ENCODE assay signal across 14 cellular contexts in the genomic region with DNA sequence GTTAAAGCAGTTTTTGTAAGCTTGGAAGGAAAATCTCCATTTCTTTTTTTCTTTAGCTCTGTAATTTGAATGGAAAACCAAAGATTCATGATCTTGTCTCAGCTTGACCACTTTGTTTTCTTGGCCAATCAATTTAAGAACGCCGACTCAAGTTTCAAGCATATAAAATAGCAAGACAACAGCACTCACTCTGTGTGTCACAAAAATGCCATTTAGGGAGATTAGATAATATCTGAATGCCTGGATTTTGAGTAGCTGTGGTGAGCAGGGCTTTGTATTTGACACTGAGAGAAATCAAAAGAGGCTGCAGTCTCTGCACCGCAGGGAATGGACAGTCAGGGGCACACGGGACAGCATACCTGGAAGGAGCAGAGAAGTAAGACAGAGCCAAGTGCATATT.
DNase-seq lines count a peak whose midpoint lies in the region; ATAC-seq, FAIRE-seq and TF ChIP-seq lines count a peak whose summit lies in the region.
"Had no signal": no experiment of that assay in that cellular context is flagged by ENCODE, and none has a peak within 500 bp of the region (broad histone marks: within the 10 kb centered on the region; RNA-seq: fewer than 3 reads in every experiment).

No MANE protein-coding gene starts in this region.

- H3K4me1 ChIP-seq in H1 (replicated peaks in 1 of 4; ENCODE audit: control insufficient read depth in 3 of 4, insufficient read depth in 4 of 4, low read length in 3 of 4): no peaks in the 10 kb centered on the region
- H3K4me1 ChIP-seq: BLaER1 treated with 17β-estradiol and CSF1 and Interleukin-3, amounts not matched to agents 10 nM and 100 nM; HAP-1 had no signal

- no peaks in the 10 kb centered on the region for H3K36me3 ChIP-seq in H1 (ENCODE audit: control insufficient read depth in 2 of 4, insufficient read depth in 4 of 4, low read length in 3 of 4)
- H3K36me3 ChIP-seq: BLaER1 treated with 17β-estradiol and CSF1 and Interleukin-3, amounts not matched to agents 10 nM and 100 nM; HAP-1 had no signal

- H4K20me1 ChIP-seq in H1 (replicated peaks in 1 of 2; ENCODE audit: control insufficient read depth in 1 of 2, insufficient read depth in 2 of 2, low read length in 2 of 2): no peaks in the 10 kb centered on the region
- H4K20me1 ChIP-seq: BLaER1 treated with 17β-estradiol and CSF1 and Interleukin-3, amounts not matched to agents 10 nM and 100 nM had no signal

- H2AK5ac ChIP-seq in H1 (ENCODE audit: low read depth, low read length): no peak overlapping the region

- H4K91ac ChIP-seq in H1 (replicated peaks; ENCODE audit: insufficient read length, low read length): no peak overlapping the region

- no peaks in the 10 kb centered on the region for H3K23me2 ChIP-seq in H1 (ENCODE audit: low read depth, low read length)

- no peaks in the 10 kb centered on the region for H3K36me3 Mint-ChIP-seq in nephron progenitor cell (ENCODE audit: low read depth)
- H3K36me3 Mint-ChIP-seq: CD8-positive, alpha-beta T cell had no signal

- H3K4me3 ChIP-seq in H1 (ENCODE audit: extremely low read depth in 1 of 4, insufficient read depth in 2 of 4, low read depth in 3 of 4, low read length in 4 of 4): no peak overlapping the region
- H3K4me3 ChIP-seq: BLaER1 treated with 17β-estradiol and CSF1 and Interleukin-3, amounts not matched to agents 10 nM and 100 nM; HAP-1 had no signal

- TF ChIP-seq EP300 in H1 (IDR thresholded peaks at IDR 0.05; ENCODE audit: borderline replicate concordance in 1 of 2, low read depth in 2 of 2, low read length in 2 of 2): no peak

- no peaks in the 10 kb centered on the region for H3K9me3 Mint-ChIP-seq in nephron progenitor cell
- H3K9me3 Mint-ChIP-seq: CD8-positive, alpha-beta T cell had no signal

- H3K27ac Mint-ChIP-seq in nephron progenitor cell: peak overlapping the region; percentile 86
- H3K27ac Mint-ChIP-seq: B cell; CD8-positive, alpha-beta T cell had no signal

- H3K56ac ChIP-seq in H1 (replicated peaks; ENCODE audit: insufficient read length, low read depth, low read length): no peak overlapping the region

- no peak for FAIRE-seq in H1 (lab: Jason Lieb, UNC)

- no peaks in the 10 kb centered on the region for H3K79me1 ChIP-seq in H1 (ENCODE audit: low read depth, low read length)

- POLR2A ChIA-PET in H1 (lab: Charles Lee; ENCODE audit: partially characterized antibody): no interaction called here

- H3K4ac ChIP-seq in H1 (replicated peaks; ENCODE audit: insufficient read length, low read depth, low read length): no peak overlapping the region

- H4K8ac ChIP-seq in H1 (ENCODE audit: extremely low read depth, insufficient read depth, low read length): no peak overlapping the region

- TF ChIP-seq CTCF in H1 (IDR thresholded peaks at IDR 0.05; ENCODE audit: control extremely low read depth in 1 of 3, insufficient read depth in 1 of 3, low read depth in 1 of 3, low read length in 3 of 3) (no peak), nephron progenitor cell (IDR thresholded peaks at IDR 0.05) (no peak)

- peaks cover 2% of the 10 kb centered on the region for H3K27me3 Mint-ChIP-seq in nephron progenitor cell (ENCODE audit: low read depth, poor library complexity)

- TF ChIP-seq POLR2A in H1 (IDR thresholded peaks at IDR 0.05; ENCODE audit: control extremely low read depth in 1 of 2, low read depth in 2 of 2, low read length in 2 of 2): no peak

- no peak overlapping the region for H2BK12ac ChIP-seq in H1 (ENCODE audit: low read depth, low read length)

- no peak overlapping the region for H4K5ac ChIP-seq in H1 (ENCODE audit: insufficient read length, low read depth, low read length)

- WGBS in H1 (ENCODE audit: extremely low coverage in 1 of 2, insufficient coverage in 1 of 2, insufficient read length in 1 of 2, insufficient replicate concordance in 2 of 2, low coverage in 1 of 2, low lambda C conversion rate in 2 of 2, missing lambda C conversion rate in 1 of 2), 2 experiments: 89% methylated on average over 4 of the region's 4 CpGs; no CpG with 5 or more reads in 1 of the 2 experiments

- no peak overlapping the region for H3K23ac ChIP-seq in H1 (ENCODE audit: insufficient read length)

- no peak overlapping the region for H3K4me3 Mint-ChIP-seq in nephron progenitor cell
- H3K4me3 Mint-ChIP-seq: B cell; CD8-positive, alpha-beta T cell had no signal

- H3K27me3 ChIP-seq in H1 (replicated peaks in 1 of 4; ENCODE audit: control insufficient read depth in 3 of 4, extremely low read depth in 1 of 4, insufficient read depth in 3 of 4, low read length in 3 of 4): no peaks in the 10 kb centered on the region
- H3K27me3 ChIP-seq: BLaER1 treated with 17β-estradiol and CSF1 and Interleukin-3, amounts not matched to agents 10 nM and 100 nM had no signal

- no peak overlapping the region for H3K18ac ChIP-seq in H1 (ENCODE audit: extremely low read depth, low read length)

- H3K9ac ChIP-seq in H1 (replicated peaks in 1 of 4; ENCODE audit: extremely low read depth in 1 of 4, low read depth in 3 of 4, low read length in 3 of 4): no peak overlapping the region
- H3K9ac ChIP-seq: BLaER1 treated with 17β-estradiol and CSF1 and Interleukin-3, amounts not matched to agents 10 nM and 100 nM had no signal

- no peak overlapping the region for H2BK20ac ChIP-seq in H1 (ENCODE audit: low read length)

- no peak overlapping the region for H2BK5ac ChIP-seq in H1 (ENCODE audit: low read depth, low read length)

- H3K4me1 Mint-ChIP-seq in nephron progenitor cell: peaks cover 25% of the 10 kb centered on the region

- no peak for TF ChIP-seq RAD21 in H1 (IDR thresholded peaks at IDR 0.05 in 1 of 2, conservative IDR thresholded peaks at IDR 0.05 in 1 of 2; ENCODE audit: low read depth in 2 of 2, low read length in 2 of 2)

- H3K14ac ChIP-seq in H1 (ENCODE audit: insufficient read length): no peak overlapping the region

- no peak overlapping the region for H2BK15ac ChIP-seq in H1 (ENCODE audit: low read length)

- H3K4me2 ChIP-seq in H1 (ENCODE audit: insufficient read depth in 1 of 2, low read depth in 2 of 2, low read length in 2 of 2): no peak overlapping the region
- H3K4me2 ChIP-seq: BLaER1 treated with 17β-estradiol and CSF1 and Interleukin-3, amounts not matched to agents 10 nM and 100 nM had no signal

- DNase-seq in SK-N-DZ (ENCODE audit: low spot score) (peak; percentile 60), H1 (ENCODE audit: low read depth in 1 of 2, low spot score in 2 of 2) (no peak), nephron progenitor cell (no peak), hepatic stellate cell (ENCODE audit: low spot score) (no peak)
- DNase-seq: Calu3; CD8-positive, alpha-beta T cell; DMS79 treated with DMSO at 0.1 percent for 48 hours; GF-D8 had no signal

- no peak for ATAC-seq in GM18873 (IDR thresholded peaks at IDR 0.05; ENCODE audit: low FRiP score, unreplicated experiment)
- no peak for ATAC-seq in HG02763 (IDR thresholded peaks at IDR 0.05; ENCODE audit: unreplicated experiment)
- ATAC-seq: CD8-positive, alpha-beta T cell had no signal

- no peaks in the 10 kb centered on the region for H3K79me2 ChIP-seq in H1 (ENCODE audit: control insufficient read depth in 1 of 2, insufficient read depth in 2 of 2, low read length in 2 of 2)

- H3K9me3 ChIP-seq in H1 (ENCODE audit: insufficient read depth in 2 of 2, low read depth in 1 of 2, low read length in 1 of 2): no peaks in the 10 kb centered on the region
- H3K9me3 ChIP-seq: BLaER1 treated with 17β-estradiol and CSF1 and Interleukin-3, amounts not matched to agents 10 nM and 100 nM; HAP-1 had no signal

- no peak overlapping the region for H3K27ac ChIP-seq in H1 (ENCODE audit: low read depth, low read length)
- H3K27ac ChIP-seq: BLaER1 treated with 17β-estradiol and CSF1 and Interleukin-3, amounts not matched to agents 10 nM and 100 nM; HL-60 had no signal

- H2AFZ ChIP-seq in H1 (ENCODE audit: low read length): peak overlapping the region; percentile 71; the same call in 1 of the 2 replicates

- H2BK120ac ChIP-seq in H1 (replicated peaks; ENCODE audit: low read depth, low read length): no peak overlapping the region

- CTCF ChIA-PET in H1 (lab: Charles Lee; ENCODE audit: partially characterized antibody): interaction anchor here (1.0 to 2.1 kb wide), 3 partner anchors 23 to 422 kb away, joined by 3 to 5 read pairs (median 4); no protein-coding TSS in a partner anchor

TF ChIP-seq in H1, 55 proteins besides CTCF, POLR2A, EP300 and RAD21:
- TF ChIP-seq RBBP5 (IDR thresholded peaks at IDR 0.05; ENCODE audit: borderline replicate concordance, low read depth, low read length): no peak
- TF ChIP-seq KDM1A (IDR thresholded peaks at IDR 0.05; ENCODE audit: borderline replicate concordance, low read length): no peak
- no peak for TF ChIP-seq RFX5 (IDR thresholded peaks at IDR 0.05; ENCODE audit: borderline replicate concordance, low read depth, low read length)
- TF ChIP-seq GABPA (IDR thresholded peaks at IDR 0.05; ENCODE audit: borderline replicate concordance, insufficient read depth, low read length): no peak
- TF ChIP-seq JUND (IDR thresholded peaks at IDR 0.05; ENCODE audit: low read length): no peak
- TF ChIP-seq CREB1 (IDR thresholded peaks at IDR 0.05): no peak
